ENCODE assay signal across 8 cellular contexts in genomic region chrX:136268051-136269048, GRCh38. TPM values are rescaled to one million over a fixed set of nuclear protein-coding genes. Genes with fewer than 3 reads are reported as not detected.
DNase-seq lines count a peak whose midpoint lies in the region; ATAC-seq and TF ChIP-seq lines count a peak whose summit lies in the region.

No MANE protein-coding gene starts in this region.

- H3K4me1 ChIP-seq in cardiac muscle cell (ENCODE audit: low read depth) (no peaks in the 10 kb centered on the region), sigmoid colon (no peaks in the 10 kb centered on the region)

- no peak for ATAC-seq in left cardiac atrium
- peak; percentile 62 for ATAC-seq in HG03064 (IDR thresholded peaks at IDR 0.05; ENCODE audit: low read depth, unreplicated experiment)

- H3K27ac ChIP-seq in cardiac muscle cell (no peak overlapping the region), sigmoid colon (no peak overlapping the region)

- H3K27me3 ChIP-seq in cardiac muscle cell (no peaks in the 10 kb centered on the region), sigmoid colon (no peaks in the 10 kb centered on the region)

- no peaks in the 10 kb centered on the region for H3K36me3 Mint-ChIP-seq in activated T-helper 1 cell treated with anti-CD3 and anti-CD28 coated beads, Interleukin-12 subunit alpha, Interleukin-12 subunit beta, Interleukin-2, Interleukin-4 antibody, amounts not matched to agents 30 ng/mL and 10 ng/mL and 1 ng/mL, durations not matched to agents 14 hours and 24 hours and 36 hours (ENCODE audit: low read depth)

- no peaks in the 10 kb centered on the region for H3K9me3 ChIP-seq in cardiac muscle cell (ENCODE audit: low read depth)
- no peaks in the 10 kb centered on the region for H3K9me3 ChIP-seq in sigmoid colon

- no peaks in the 10 kb centered on the region for H3K27me3 Mint-ChIP-seq in activated T-helper 1 cell treated with anti-CD3 and anti-CD28 coated beads, Interleukin-12 subunit alpha, Interleukin-12 subunit beta, Interleukin-2, Interleukin-4 antibody, amounts not matched to agents 30 ng/mL and 10 ng/mL and 1 ng/mL, durations not matched to agents 14 hours and 24 hours and 36 hours (ENCODE audit: insufficient read depth)

- intact Hi-C loops in left cardiac atrium (cut with DNase I): loop anchor here in 1 of 2 donors (2.0 to 5.0 kb wide), 2 partner anchors 101 to 242 kb away; no protein-coding TSS in a partner anchor
- intact Hi-C loops in activated T-helper 1 cell treated with anti-CD3 and anti-CD28 coated beads, Interleukin-12 subunit alpha, Interleukin-12 subunit beta, Interleukin-2, Interleukin-4 antibody, amounts not matched to agents 30 ng/mL and 10 ng/mL and 1 ng/mL, durations not matched to agents 14 hours and 24 hours and 36 hours (cut with micrococcal nuclease): loop anchor here (1.0 to 2.0 kb wide), 2 partner anchors 102 to 240 kb away; no protein-coding TSS in a partner anchor
- intact Hi-C loops in sigmoid colon (cut with DNase I): loop anchor here (2.0 to 5.0 kb wide), 2 partner anchors 101 to 240 kb away; no protein-coding TSS in a partner anchor

- H3K9me3 Mint-ChIP-seq in activated T-helper 1 cell treated with anti-CD3 and anti-CD28 coated beads, Interleukin-12 subunit alpha, Interleukin-12 subunit beta, Interleukin-2, Interleukin-4 antibody, amounts not matched to agents 30 ng/mL and 10 ng/mL and 1 ng/mL, durations not matched to agents 14 hours and 24 hours and 36 hours: no peaks in the 10 kb centered on the region

- H3K4me1 Mint-ChIP-seq in activated T-helper 1 cell treated with anti-CD3 and anti-CD28 coated beads, Interleukin-12 subunit alpha, Interleukin-12 subunit beta, Interleukin-2, Interleukin-4 antibody, amounts not matched to agents 30 ng/mL and 10 ng/mL and 1 ng/mL, durations not matched to agents 14 hours and 24 hours and 36 hours (ENCODE audit: low read depth): peaks cover 4% of the 10 kb centered on the region

- TF ChIP-seq EP300 in sigmoid colon (IDR thresholded peaks at IDR 0.05): no peak

- peak; percentile 67 for TF ChIP-seq CTCF in cardiac muscle cell (IDR thresholded peaks at IDR 0.05; ENCODE audit: low read depth, low read length)
- TF ChIP-seq CTCF in sigmoid colon (IDR thresholded peaks at IDR 0.05): peak; percentile 41 to 64 (median 58)

- no peak overlapping the region for H3K27ac Mint-ChIP-seq in activated T-helper 1 cell treated with anti-CD3 and anti-CD28 coated beads, Interleukin-12 subunit alpha, Interleukin-12 subunit beta, Interleukin-2, Interleukin-4 antibody, amounts not matched to agents 30 ng/mL and 10 ng/mL and 1 ng/mL, durations not matched to agents 14 hours and 24 hours and 36 hours

- WGBS in sigmoid colon, 2 donors: 54 to 61% methylated on average over 5 of the region's 5 CpGs

- H3K4me3 ChIP-seq in cardiac muscle cell (no peak overlapping the region), sigmoid colon (no peak overlapping the region)

- peak; percentile 39 to 54 for DNase-seq in cardiac muscle cell (ENCODE audit: low read depth in 1 of 2, low spot score in 1 of 2)
- no peak for DNase-seq in left cardiac atrium
- DNase-seq in OCI-M1 (lab: John Stamatoyannopoulos, UW): peak; percentile 50
- peak; percentile 21 for DNase-seq in activated T-helper 1 cell treated with anti-CD3 and anti-CD28 coated beads, Interleukin-12 subunit alpha, Interleukin-12 subunit beta, Interleukin-2, Interleukin-4 antibody, amounts not matched to agents 30 ng/mL and 10 ng/mL and 1 ng/mL, durations not matched to agents 14 hours and 24 hours and 36 hours (ENCODE audit: low spot score)
- DNase-seq in germinal center (ENCODE audit: low spot score): peak; percentile 7
- DNase-seq in sigmoid colon: no peak
- DNase-seq in putamen (ENCODE audit: low spot score): no peak

- H3K36me3 ChIP-seq in cardiac muscle cell (no peaks in the 10 kb centered on the region), sigmoid colon (no peaks in the 10 kb centered on the region)

- TF ChIP-seq POLR2A in sigmoid colon (IDR thresholded peaks at IDR 0.05): no peak

- no peak overlapping the region for H3K4me3 Mint-ChIP-seq in activated T-helper 1 cell treated with anti-CD3 and anti-CD28 coated beads, Interleukin-12 subunit alpha, Interleukin-12 subunit beta, Interleukin-2, Interleukin-4 antibody, amounts not matched to agents 30 ng/mL and 10 ng/mL and 1 ng/mL, durations not matched to agents 14 hours and 24 hours and 36 hours

RNA-seq across cellular contexts. Expression of gene MAP7D3, which starts 17.1 kb away (rescaled TPM):
- total RNA-seq in cardiac muscle cell (4.4 and 10.4 TPM in 2 replicates), left cardiac atrium (10 to 100 TPM; 11.8 to 12.5 TPM), sigmoid colon (10 to 100 TPM; 11.3 to 21.0 (median 14.2) TPM)
- polyA plus RNA-seq in cardiac muscle cell (5.7 and 9.0 TPM in 2 replicates), sigmoid colon (1 to 10 TPM in 2 of 3 donors, under 1 TPM in 1; 0.92 to 3.6 (median 3.0) TPM)
- total RNA-seq in activated T-helper 1 cell treated with anti-CD3 and anti-CD28 coated beads, Interleukin-12 subunit alpha, Interleukin-12 subunit beta, Interleukin-2, Interleukin-4 antibody, amounts not matched to agents 30 ng/mL and 10 ng/mL and 1 ng/mL, durations not matched to agents 14 hours and 24 hours and 36 hours: 27.3 and 29.1 TPM in 2 replicates

RNA-seq across cellular contexts. Expression of gene ADGRG4, which starts 32.4 kb away (rescaled TPM):
- total RNA-seq in cardiac muscle cell (not detected in 2 replicates), left cardiac atrium (under 1 TPM in 1 of 2 donors, not detected in 1; 0.03 TPM), sigmoid colon (under 1 TPM in 1 of 4 donors, not detected in 3; under 0.01 TPM)
- polyA plus RNA-seq in cardiac muscle cell (not detected in 2 replicates), sigmoid colon (not detected)
- total RNA-seq in activated T-helper 1 cell treated with anti-CD3 and anti-CD28 coated beads, Interleukin-12 subunit alpha, Interleukin-12 subunit beta, Interleukin-2, Interleukin-4 antibody, amounts not matched to agents 30 ng/mL and 10 ng/mL and 1 ng/mL, durations not matched to agents 14 hours and 24 hours and 36 hours: not detected in 2 replicates

Comparison
In these comparisons a context has a peak if more than half of its experiments do, and no peak if none do; other contexts are left out.
1. DNase-seq: peak in cardiac muscle cell (2 of 2), OCI-M1 (single experiment), activated T-helper 1 cell treated with anti-CD3 and anti-CD28 coated beads, Interleukin-12 subunit alpha, Interleukin-12 subunit beta, Interleukin-2, Interleukin-4 antibody, amounts not matched to agents 30 ng/mL and 10 ng/mL and 1 ng/mL, durations not matched to agents 14 hours and 24 hours and 36 hours (single experiment) and germinal center (single experiment); none in left cardiac atrium (single experiment), sigmoid colon (single experiment) and putamen (single experiment).